In genomic region chr11:64444838-64445441, GRCh38 we compare ENCODE assay signal across 1 cellular context.
A peak's percentile ranks its signal among the peaks of the same experiment; 100 is the strongest.
TF ChIP-seq lines count a peak whose summit lies in the region.

No MANE protein-coding gene starts in this region.

TF ChIP-seq in HepG2, 621 proteins besides CTCF, POLR2A, EP300 and RAD21 (continued from another document):
- no peak for TF ChIP-seq MEIS2 (CRISPR knock-in tag; IDR thresholded peaks at IDR 0.05)
- no peak for TF ChIP-seq SRF (IDR thresholded peaks at IDR 0.05; ENCODE audit: low read depth, low read length)
- 0 out of 2 replicates have a peak, but pooled peaks have one; percentile 54 for TF ChIP-seq RBAK (CRISPR knock-in tag; IDR thresholded peaks at IDR 0.05)
- no peak for TF ChIP-seq ZSCAN29 (CRISPR knock-in tag; conservative IDR thresholded peaks at IDR 0.05)
- no peak for TF ChIP-seq ZNF574 (CRISPR knock-in tag; IDR thresholded peaks at IDR 0.05)
- TF ChIP-seq NFYB (CRISPR knock-in tag; IDR thresholded peaks at IDR 0.05): peak; percentile 54
- no peak for TF ChIP-seq NCOR1 (IDR thresholded peaks at IDR 0.05; ENCODE audit: borderline replicate concordance, low read length)
- no peak for TF ChIP-seq ZNF350 (CRISPR knock-in tag; IDR thresholded peaks at IDR 0.05; ENCODE audit: borderline replicate concordance, low read depth)
- no peak for TF ChIP-seq ZNF17 (CRISPR knock-in tag; IDR thresholded peaks at IDR 0.05)
- no peak for TF ChIP-seq ZC3H4 (CRISPR knock-in tag; IDR thresholded peaks at IDR 0.05; ENCODE audit: borderline replicate concordance)
- TF ChIP-seq MNT (IDR thresholded peaks at IDR 0.05): peak; percentile 84
- TF ChIP-seq ZNF280D (CRISPR knock-in tag; IDR thresholded peaks at IDR 0.05): no peak
- no peak for TF ChIP-seq CEBPB (IDR thresholded peaks at IDR 0.05; ENCODE audit: borderline replicate concordance, low read depth, low read length)
- TF ChIP-seq REXO4 (CRISPR knock-in tag; IDR thresholded peaks at IDR 0.05; ENCODE audit: borderline replicate concordance): no peak
- TF ChIP-seq, protein P1, sequence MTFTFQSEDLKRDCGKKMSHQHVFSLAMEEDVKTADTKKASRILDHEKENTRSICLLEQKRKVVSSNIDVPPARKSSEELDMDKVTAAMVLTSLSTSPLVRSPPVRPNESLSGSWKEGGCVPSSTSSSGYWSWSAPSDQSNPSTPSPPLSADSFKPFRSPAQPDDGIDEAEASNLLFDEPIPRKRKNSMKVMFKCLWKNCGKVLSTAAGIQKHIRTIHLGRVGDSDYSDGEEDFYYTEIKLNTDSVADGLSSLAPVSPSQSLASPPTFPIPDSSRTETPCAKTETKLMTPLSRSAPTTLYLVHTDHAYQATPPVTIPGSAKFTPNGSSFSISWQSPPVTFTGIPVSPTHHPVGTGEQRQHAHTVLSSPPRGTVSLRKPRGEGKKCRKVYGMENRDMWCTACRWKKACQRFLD (CRISPR knock-in tag; IDR thresholded peaks at IDR 0.05; ENCODE audit: borderline replicate concordance): no peak
- no peak for TF ChIP-seq EHMT2 (IDR thresholded peaks at IDR 0.05; ENCODE audit: borderline replicate concordance, low read depth, low read length)
- peak; percentile 78 for TF ChIP-seq ZNF143 (CRISPR knock-in tag; IDR thresholded peaks at IDR 0.05)
- no peak for TF ChIP-seq NKX3-1 (CRISPR knock-in tag; IDR thresholded peaks at IDR 0.05)
- no peak for TF ChIP-seq U2AF1 (optimal IDR thresholded peaks at IDR 0.05; ENCODE audit: low read depth, low read length)
- no peak for TF ChIP-seq ZNF609 (CRISPR knock-in tag; IDR thresholded peaks at IDR 0.05; ENCODE audit: borderline replicate concordance)
- TF ChIP-seq NBN (conservative IDR thresholded peaks at IDR 0.05): no peak
- no peak for TF ChIP-seq ZNF652 (CRISPR knock-in tag; IDR thresholded peaks at IDR 0.05; ENCODE audit: borderline replicate concordance, low read depth)
- no peak for TF ChIP-seq ZNF550 (CRISPR knock-in tag; IDR thresholded peaks at IDR 0.05; ENCODE audit: borderline replicate concordance)
- TF ChIP-seq, protein P2, sequence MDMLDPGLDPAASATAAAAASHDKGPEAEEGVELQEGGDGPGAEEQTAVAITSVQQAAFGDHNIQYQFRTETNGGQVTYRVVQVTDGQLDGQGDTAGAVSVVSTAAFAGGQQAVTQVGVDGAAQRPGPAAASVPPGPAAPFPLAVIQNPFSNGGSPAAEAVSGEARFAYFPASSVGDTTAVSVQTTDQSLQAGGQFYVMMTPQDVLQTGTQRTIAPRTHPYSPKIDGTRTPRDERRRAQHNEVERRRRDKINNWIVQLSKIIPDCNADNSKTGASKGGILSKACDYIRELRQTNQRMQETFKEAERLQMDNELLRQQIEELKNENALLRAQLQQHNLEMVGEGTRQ (IDR thresholded peaks at IDR 0.05; ENCODE audit: low read depth, low read length): peak; percentile 56
- TF ChIP-seq, protein P2 (CRISPR knock-in tag; IDR thresholded peaks at IDR 0.05; ENCODE audit: borderline replicate concordance): no peak; the same call in 1 of the 2 replicates
